In the genomic region with DNA sequence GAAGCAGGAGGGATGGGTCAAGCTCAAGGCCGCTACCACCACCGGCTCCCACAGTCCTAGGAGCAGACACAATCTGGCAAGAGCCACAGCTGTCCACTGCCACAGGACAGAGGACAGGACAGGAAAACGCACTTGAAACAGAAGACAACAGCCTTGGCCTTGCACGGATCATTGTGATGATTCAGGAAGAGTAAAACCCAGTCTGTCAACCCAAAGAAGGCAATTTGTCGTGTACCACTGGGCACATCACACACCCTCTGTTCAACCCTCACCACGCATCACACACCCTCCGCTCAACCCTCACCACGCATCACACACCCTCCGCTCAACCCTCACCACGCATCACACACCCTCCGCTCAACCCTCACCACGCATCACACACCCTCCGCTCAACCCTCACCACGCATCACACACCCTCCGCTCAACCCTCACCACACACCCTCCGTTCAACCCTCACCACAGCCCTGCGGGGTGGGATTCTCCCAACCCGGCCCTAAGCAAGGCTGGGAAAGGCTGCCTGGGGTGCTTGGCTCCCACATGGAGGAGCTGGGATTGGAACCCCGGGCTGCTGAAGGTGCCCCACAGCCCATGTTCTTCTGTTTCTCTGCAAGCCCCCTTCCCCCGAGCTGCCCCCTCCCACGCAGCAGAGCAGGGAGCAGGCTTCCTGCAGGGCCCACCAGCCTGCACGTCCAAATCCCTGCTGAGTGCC, we compare ENCODE assay signal across 6 cellular contexts. TPM values are rescaled to one million over a fixed set of nuclear protein-coding genes. Genes with fewer than 3 reads are reported as not detected.
DNase-seq lines count a peak whose midpoint lies in the region; ATAC-seq and TF ChIP-seq lines count a peak whose summit lies in the region.

No MANE protein-coding gene starts in this region.

- H3K36me3 Mint-ChIP-seq in activated CD4-positive, alpha-beta T cell treated with anti-CD3 and anti-CD28 coated beads for 36 hours (ENCODE audit: low read depth): peaks cover 54% of the 10 kb centered on the region
- H3K36me3 Mint-ChIP-seq in endothelial cell (ENCODE audit: low read depth, unreplicated experiment): peaks cover 13% of the 10 kb centered on the region

- intact Hi-C loops in activated CD4-positive, alpha-beta T cell treated with anti-CD3 and anti-CD28 coated beads for 36 hours (cut with DNase I, micrococcal nuclease): loop anchor here (2.0 to 5.0 kb wide), 3 partner anchors 78 to 567 kb away; a partner anchor contains a TSS

- H3K27me3 Mint-ChIP-seq in activated CD4-positive, alpha-beta T cell treated with anti-CD3 and anti-CD28 coated beads for 36 hours: no peaks in the 10 kb centered on the region
- peaks cover 7% of the 10 kb centered on the region for H3K27me3 Mint-ChIP-seq in endothelial cell (ENCODE audit: unreplicated experiment)

- POLR2A ChIA-PET in activated CD4-positive, alpha-beta T cell treated with anti-CD3 and anti-CD28 coated beads for 36 hours (lab: Charles Lee): interaction anchor here (0.7 to 2.8 kb wide), 4 partner anchors 9 to 641 kb away, joined by 3 to 24 read pairs (median 4); no protein-coding TSS in a partner anchor

- no peaks in the 10 kb centered on the region for H3K9me3 Mint-ChIP-seq in activated CD4-positive, alpha-beta T cell treated with anti-CD3 and anti-CD28 coated beads for 36 hours (ENCODE audit: low read depth)
- H3K9me3 Mint-ChIP-seq in endothelial cell (ENCODE audit: unreplicated experiment): no peaks in the 10 kb centered on the region

- peak overlapping the region; percentile 84 for H3K27ac Mint-ChIP-seq in activated CD4-positive, alpha-beta T cell treated with anti-CD3 and anti-CD28 coated beads for 36 hours
- H3K27ac Mint-ChIP-seq in endothelial cell (ENCODE audit: unreplicated experiment): no peak overlapping the region

- DNase-seq in activated CD4-positive, alpha-beta T cell treated with anti-CD3 and anti-CD28 coated beads for 36 hours: peak; percentile 33
- no peak for DNase-seq in activated CD4-positive, alpha-beta T cell treated with anti-CD3 and anti-CD28 coated beads, Interleukin-2, amount 50 U/mL, for 4 hours
- DNase-seq in endothelial cell (ENCODE audit: low spot score) (no peak), substantia nigra (lab: John Stamatoyannopoulos, UW) (no peak), H4 (ENCODE audit: low spot score) (no peak), NCI-H748 treated with DMSO at 0.1 percent for 48 hours (lab: John Stamatoyannopoulos, UW) (no peak)

- H3K4me1 Mint-ChIP-seq in activated CD4-positive, alpha-beta T cell treated with anti-CD3 and anti-CD28 coated beads for 36 hours: peaks cover 95% of the 10 kb centered on the region
- peaks cover 3% of the 10 kb centered on the region for H3K4me1 Mint-ChIP-seq in endothelial cell (ENCODE audit: unreplicated experiment)

- ATAC-seq in activated CD4-positive, alpha-beta T cell treated with anti-CD3 and anti-CD28 coated beads for 36 hours: no peak

- CTCF ChIA-PET in activated CD4-positive, alpha-beta T cell treated with anti-CD3 and anti-CD28 coated beads for 36 hours (lab: Charles Lee): interaction anchor here (3.5 to 15.7 kb wide), 3 partner anchors 8 to 37 kb away, joined by 20 to 377 read pairs (median 89); a partner anchor contains a TSS

- no peak for TF ChIP-seq CTCF in endothelial cell (IDR thresholded peaks at IDR 0.05; ENCODE audit: unreplicated experiment)

- peak overlapping the region; percentile 45 for H3K27ac ChIP-seq in substantia nigra (ENCODE audit: low read depth, low read length, poor library complexity, severe bottlenecking)

- H3K4me3 Mint-ChIP-seq in activated CD4-positive, alpha-beta T cell treated with anti-CD3 and anti-CD28 coated beads for 36 hours: peak overlapping the region; percentile 45
- H3K4me3 Mint-ChIP-seq in endothelial cell (ENCODE audit: unreplicated experiment): peak overlapping the region; percentile 34

RNA-seq across cellular contexts. Expression of a gene that starts 11.3 kb away (rescaled TPM):
- total RNA-seq in activated CD4-positive, alpha-beta T cell treated with anti-CD3 and anti-CD28 coated beads for 36 hours: under 1 TPM; 0.28 to 0.39 TPM
- total RNA-seq in endothelial cell (ENCODE audit: unreplicated experiment): 4.1 TPM
- 0.02 TPM in 1 of 2 replicates, not detected in the other for total RNA-seq in H4 (2014; rRNA removed; shearing (Covaris generic))

RNA-seq across cellular contexts. Expression of a gene that starts 22.7 kb away (rescaled TPM):
- total RNA-seq in activated CD4-positive, alpha-beta T cell treated with anti-CD3 and anti-CD28 coated beads for 36 hours: 10 to 100 TPM; 71.0 to 73.6 TPM
- total RNA-seq in endothelial cell (ENCODE audit: unreplicated experiment): 84.0 TPM
- 13.5 and 14.2 TPM in 2 replicates for total RNA-seq in H4 (2014; rRNA removed; shearing (Covaris generic))

RNA-seq across cellular contexts. Expression of a gene that starts 45.4 kb away (rescaled TPM):
- 10 to 100 TPM; 34.8 to 38.5 TPM for total RNA-seq in activated CD4-positive, alpha-beta T cell treated with anti-CD3 and anti-CD28 coated beads for 36 hours
- total RNA-seq in endothelial cell (ENCODE audit: unreplicated experiment): 56.3 TPM
- total RNA-seq in H4 (2014; rRNA removed; shearing (Covaris generic)): 8.9 and 10.6 TPM in 2 replicates

RNA-seq across cellular contexts. Expression of a gene that starts 52.7 kb away (rescaled TPM):
- total RNA-seq in activated CD4-positive, alpha-beta T cell treated with anti-CD3 and anti-CD28 coated beads for 36 hours: 10 to 100 TPM; 54.0 to 57.3 TPM
- total RNA-seq in endothelial cell (ENCODE audit: unreplicated experiment): 202 TPM
- total RNA-seq in H4 (2014; rRNA removed; shearing (Covaris generic)): 18.0 and 40.9 TPM in 2 replicates
